20 cellular contexts compared by ENCODE assay signal in genomic region chr13:34412817-34413365, GRCh38.
DNase-seq lines count a peak whose midpoint lies in the region; ATAC-seq and TF ChIP-seq lines count a peak whose summit lies in the region.
"Had no signal": no experiment of that assay in that cellular context is flagged by ENCODE, and none has a peak within 500 bp of the region (broad histone marks: within the 10 kb centered on the region; RNA-seq: fewer than 3 reads in every experiment).

No MANE protein-coding gene starts in this region.

- H3K9me3 ChIP-seq in mesenchymal stem cell (ENCODE audit: control insufficient read depth, low read length) (no peaks in the 10 kb centered on the region), gastroesophageal sphincter (no peaks in the 10 kb centered on the region)
- H3K9me3 ChIP-seq: pancreas, thyroid gland had no signal

- H3K4me2 ChIP-seq in mesenchymal stem cell (ENCODE audit: low read length, poor library complexity, severe bottlenecking), result no peak overlapping the region

- TF ChIP-seq POLR2A in gastroesophageal sphincter (IDR thresholded peaks at IDR 0.05), result no peak

- H3K27me3 ChIP-seq in mesenchymal stem cell (ENCODE audit: control insufficient read depth in 1 of 2, insufficient read depth in 1 of 2, low read length in 2 of 2) (no peaks in the 10 kb centered on the region), gastroesophageal sphincter (no peaks in the 10 kb centered on the region)
- H3K27me3 ChIP-seq: dorsolateral prefrontal cortex, pancreas, thyroid gland had no signal

- H4K91ac ChIP-seq in mesenchymal stem cell (ENCODE audit: low read length), result no peak overlapping the region

- DNase-seq in H4 (ENCODE audit: low spot score), result peak; percentile 23
- DNase-seq in OCI-M1 (lab: John Stamatoyannopoulos, UW), result peak; percentile 37
- peak in 24 of 61 donors; percentile 4 to 81 (median 22) for DNase-seq in caudate nucleus (lab: John Stamatoyannopoulos, UW)
- peak; percentile 23 for DNase-seq in mesenchymal stem cell
- DNase-seq in activated CD4-positive, alpha-beta T cell treated with anti-CD3 and anti-CD28 coated beads for 48 hours, result no peak
- no peak for DNase-seq in COLO829 (ENCODE audit: low spot score)
- DNase-seq: activated CD4-positive, alpha-beta T cell treated with anti-CD3 and anti-CD28 coated beads for 4 hours; activated CD8-positive, alpha-beta memory T cell treated with anti-CD3 and anti-CD28 coated beads, Interleukin-2, amount 50 U/mL, for 48 hours; activated naive CD4-positive, alpha-beta T cell; AML-193; dorsolateral prefrontal cortex; HCEC 1CT; left ventricle myocardium superior; NCI-H2171 treated with DMSO at 0.1 percent for 48 hours; pancreas; SHP77 treated with DMSO at 0.1 percent for 48 hours; T1000; thyroid gland had no signal

- H2AFZ ChIP-seq in mesenchymal stem cell (ENCODE audit: low read depth, low read length), result no peak overlapping the region

- H3K36me3 ChIP-seq in mesenchymal stem cell (ENCODE audit: control insufficient read depth in 1 of 2, insufficient read depth in 2 of 2, low read depth in 1 of 2, low read length in 2 of 2) (no peaks in the 10 kb centered on the region), gastroesophageal sphincter (no peaks in the 10 kb centered on the region)
- H3K36me3 ChIP-seq: pancreas, thyroid gland had no signal

- 75% methylated on average over 2 of the region's 2 CpGs for WGBS in mesenchymal stem cell
- 80 to 93% methylated on average over 1 to 2 of the region's 2 CpGs for WGBS in gastroesophageal sphincter (ENCODE audit: low coverage in 1 of 2), 2 donors

- H3K14ac ChIP-seq in mesenchymal stem cell (ENCODE audit: low read length in 2 of 2), result no peak overlapping the region

- H3K18ac ChIP-seq in mesenchymal stem cell (ENCODE audit: low read depth in 1 of 2, low read length in 2 of 2), result peak overlapping the region in 1 of 2 experiments; percentile 4

- H2BK120ac ChIP-seq in mesenchymal stem cell (ENCODE audit: low read depth, low read length), result no peak overlapping the region

- no peak overlapping the region for H2BK15ac ChIP-seq in mesenchymal stem cell (ENCODE audit: low read depth, poor library complexity, severe bottlenecking)

- no peak overlapping the region for H4K8ac ChIP-seq in mesenchymal stem cell (ENCODE audit: low read length)

- no peak overlapping the region for H2BK12ac ChIP-seq in mesenchymal stem cell (ENCODE audit: low read length in 2 of 2)

- H3K4ac ChIP-seq in mesenchymal stem cell (ENCODE audit: low read depth in 1 of 2, low read length in 2 of 2), result no peak overlapping the region

- H3K79me1 ChIP-seq in mesenchymal stem cell (replicated peaks; ENCODE audit: low read length, poor library complexity, severe bottlenecking), result no peaks in the 10 kb centered on the region

- peak overlapping the region; percentile 29 for H3K27ac ChIP-seq in caudate nucleus (ENCODE audit: low read depth, low read length)
- H3K27ac ChIP-seq in mesenchymal stem cell (ENCODE audit: low read length, poor library complexity, severe bottlenecking), result no peak overlapping the region
- H3K27ac ChIP-seq in gastroesophageal sphincter, result no peak overlapping the region
- H3K27ac ChIP-seq: pancreas, thyroid gland had no signal

- H2AK5ac ChIP-seq in mesenchymal stem cell (ENCODE audit: low read length, severe bottlenecking), result no peak overlapping the region

- H3K9ac ChIP-seq in mesenchymal stem cell (ENCODE audit: low read length), result no peak overlapping the region

- TF ChIP-seq EP300 in gastroesophageal sphincter (IDR thresholded peaks at IDR 0.05), result no peak

- no peaks in the 10 kb centered on the region for H3K4me1 ChIP-seq in mesenchymal stem cell (ENCODE audit: control insufficient read depth, insufficient read depth, low read depth, low read length)
- peaks cover 0 to 9% (median 0%) of the 10 kb centered on the region in 3 donors for H3K4me1 ChIP-seq in gastroesophageal sphincter
- H3K4me1 ChIP-seq: pancreas, thyroid gland had no signal

- no peak overlapping the region for H2BK5ac ChIP-seq in mesenchymal stem cell (ENCODE audit: low read depth, low read length, poor library complexity, severe bottlenecking)

- no peak for TF ChIP-seq CTCF in gastroesophageal sphincter (IDR thresholded peaks at IDR 0.05)

- H3K4me3 ChIP-seq in mesenchymal stem cell (ENCODE audit: insufficient read depth in 1 of 2, low read depth in 1 of 2, low read length in 2 of 2) (no peak overlapping the region), gastroesophageal sphincter (no peak overlapping the region)
- H3K4me3 ChIP-seq: dorsolateral prefrontal cortex, pancreas, thyroid gland had no signal

- ATAC-seq in gastroesophageal sphincter, result no peak
- ATAC-seq in GM21526 (IDR thresholded peaks at IDR 0.05; ENCODE audit: low FRiP score, unreplicated experiment), result no peak
- ATAC-seq: left ventricle myocardium superior had no signal

- no peak overlapping the region for H3K23ac ChIP-seq in mesenchymal stem cell (ENCODE audit: low read length in 2 of 2)

Comparison
In these comparisons a context has a peak if more than half of its experiments do, and no peak if none do; other contexts are left out.
1. DNase-seq: peak in H4 (single experiment), OCI-M1 (single experiment) and mesenchymal stem cell (single experiment); none in activated CD4-positive, alpha-beta T cell treated with anti-CD3 and anti-CD28 coated beads for 48 hours (single experiment) and COLO829 (single experiment).